Comparison of ENCODE assay signal across 24 cellular contexts in genomic region chr2:203876328-203876727, GRCh38. TPM values are rescaled to one million over a fixed set of nuclear protein-coding genes. Genes with fewer than 3 reads are reported as not detected.
"Had no signal": no experiment of that assay in that cellular context is flagged by ENCODE, and none has a peak within 500 bp of the region (broad histone marks: within the 10 kb centered on the region; RNA-seq: fewer than 3 reads in every experiment).

No MANE protein-coding gene starts in this region.

- H3K36me3 Mint-ChIP-seq: memory B cell, mesothelial cell of epicardium, natural killer cell, type B pancreatic cell had no signal

- H3K9me3 ChIP-seq: heart left ventricle, lower lobe of right lung, suprapubic skin, thyroid gland had no signal

- H3K36me3 ChIP-seq: heart left ventricle, lower lobe of right lung, suprapubic skin, thyroid gland had no signal

- DNase-seq: dorsolateral prefrontal cortex; effector CD8-positive, alpha-beta T cell; foreskin melanocyte; heart left ventricle; hypothalamus; kidney glomerular epithelial cell; lower lobe of right lung; natural killer cell; posterior cingulate gyrus; stimulated activated CD4-positive, alpha-beta T cell treated with anti-CD3 and anti-CD28 coated beads, Interleukin-2, amount 100 ng/mL, for 48 hours; stimulated activated naive CD8-positive, alpha-beta T cell treated with anti-CD3 and anti-CD28 coated beads, Interleukin-15, Interleukin-2, amounts not matched to agents 100 U/mL and 50 U/mL, for 24 hours; thyroid gland had no signal

- H3K9me3 Mint-ChIP-seq: memory B cell, mesothelial cell of epicardium, natural killer cell, type B pancreatic cell had no signal

- H3K27ac Mint-ChIP-seq: memory B cell, mesothelial cell of epicardium, natural killer cell, type B pancreatic cell had no signal

- H3K27me3 ChIP-seq: heart left ventricle, suprapubic skin, thyroid gland had no signal

- H3K4me3 ChIP-seq: coronary artery, dorsolateral prefrontal cortex, heart left ventricle, lower lobe of right lung, smooth muscle cell, suprapubic skin, thyroid gland had no signal

- ATAC-seq: left lobe of liver; lower lobe of right lung; natural killer cell; stimulated activated naive CD8-positive, alpha-beta T cell treated with anti-CD3 and anti-CD28 coated beads, Interleukin-15, Interleukin-2, amounts not matched to agents 100 U/mL and 50 U/mL, for 24 hours had no signal

- H3K27ac ChIP-seq: coronary artery, dorsolateral prefrontal cortex, lower lobe of right lung, suprapubic skin, thyroid gland had no signal

- H3K4me3 Mint-ChIP-seq: memory B cell, mesothelial cell of epicardium, natural killer cell, neural crest cell, type B pancreatic cell had no signal

- H3K4me1 ChIP-seq: lower lobe of right lung, thyroid gland had no signal

RNA-seq across cellular contexts. Expression of gene CTLA4, which starts 8.8 kb away (rescaled TPM):
- total RNA-seq: glomerular endothelial cell, mesothelial cell of epicardium, myocyte, osteocyte, pulmonary artery endothelial cell, smooth muscle cell had no signal
- polyA plus RNA-seq: smooth muscle cell had no signal
